In genomic region chr20:48828734-48829460, GRCh38 we compare ENCODE assay signal across 8 cellular contexts. TPM values are rescaled to one million over a fixed set of nuclear protein-coding genes. Genes with fewer than 3 reads are reported as not detected.
A peak's percentile ranks its signal among the peaks of the same experiment; 100 is the strongest.
DNase-seq lines count a peak whose midpoint lies in the region; ATAC-seq and TF ChIP-seq lines count a peak whose summit lies in the region.

No MANE protein-coding gene starts in this region.

- H3K9me3 ChIP-seq in HEK293 (ENCODE audit: control insufficient read depth, insufficient read depth, low read depth, low read length): no peaks in the 10 kb centered on the region
- H3K9me3 ChIP-seq in muscle layer of colon (ENCODE audit: low read length): no peaks in the 10 kb centered on the region
- H3K9me3 ChIP-seq in colonic mucosa: no peaks in the 10 kb centered on the region

- H3K9ac ChIP-seq in muscle layer of colon (ENCODE audit: low read length) (no peak overlapping the region), colonic mucosa (ENCODE audit: low read depth in 2 of 2, low read length in 2 of 2) (no peak overlapping the region)

- intact Hi-C loops in colonic mucosa (cut with DNase I): no loop called here

- POLR2A ChIA-PET in HEK293 (lab: Yijun Ruan, JAX): interaction anchor here (1.3 kb wide), 1 partner anchor 95 kb away, joined by 7 read pairs; no protein-coding TSS in a partner anchor

- peaks cover 5% of the 10 kb centered on the region for H3K79me2 ChIP-seq in ACC112 (ENCODE audit: control insufficient read depth, insufficient read depth, low read length, unreplicated experiment)

- in situ Hi-C loops in brain microvascular endothelial cell (cut with HindIII; ENCODE audit: low pct_ligation_motif_present, low sequenced_read_pairs): no loop called here

- H3K27me3 ChIP-seq in ACC112 (ENCODE audit: insufficient read depth, low read length) (no peaks in the 10 kb centered on the region), brain microvascular endothelial cell (replicated peaks) (no peaks in the 10 kb centered on the region), muscle layer of colon (ENCODE audit: control insufficient read depth in 1 of 2, insufficient read depth in 2 of 2, low read length in 2 of 2) (peaks cover 0 to 15% of the 10 kb centered on the region in 2 donors), colonic mucosa (peaks cover 12% of the 10 kb centered on the region)

- TF ChIP-seq CTCF in HEK293 (tag by site-specific recombination; IDR thresholded peaks at IDR 0.05): no peak
- TF ChIP-seq CTCF in brain microvascular endothelial cell (IDR thresholded peaks at IDR 0.05; ENCODE audit: low read depth, low read length, missing control alignments): no peak
- no peak for TF ChIP-seq CTCF in colonic mucosa (IDR thresholded peaks at IDR 0.05)

- no peak overlapping the region for H3K27ac ChIP-seq in ACC112 (ENCODE audit: low read depth, low read length)
- no peak overlapping the region; the same call in 1 of the 2 replicates for H3K27ac ChIP-seq in HEK293 (ENCODE audit: extremely low read depth, low read depth, low read length)
- no peak overlapping the region for H3K27ac ChIP-seq in brain microvascular endothelial cell
- peak overlapping the region; percentile 49 for H3K27ac ChIP-seq in muscle layer of colon (ENCODE audit: low read depth, low read length)
- H3K27ac ChIP-seq in colonic mucosa: no peak overlapping the region

- H3K4me3 ChIP-seq in ACC112 (ENCODE audit: low read depth, low read length): peak overlapping the region; percentile 77
- peak overlapping the region; percentile 60 for H3K4me3 ChIP-seq in HEK293 (ENCODE audit: low read depth, low read length)
- H3K4me3 ChIP-seq in brain microvascular endothelial cell (ENCODE audit: low read depth, low read length): peak overlapping the region; percentile 57
- H3K4me3 ChIP-seq in muscle layer of colon (ENCODE audit: low read depth in 1 of 2, low read length in 2 of 2): no peak overlapping the region
- no peak overlapping the region for H3K4me3 ChIP-seq in colonic mucosa

- peaks cover 41% of the 10 kb centered on the region for H3K4me1 ChIP-seq in ACC112 (ENCODE audit: control insufficient read depth, insufficient read depth, low read length, unreplicated experiment)
- H3K4me1 ChIP-seq in HEK293 (ENCODE audit: control insufficient read depth, insufficient read depth, low read length): peaks cover 9% of the 10 kb centered on the region; the same call in 1 of the 2 replicates
- peaks cover 15% of the 10 kb centered on the region for H3K4me1 ChIP-seq in muscle layer of colon (ENCODE audit: insufficient read depth, low read length)
- H3K4me1 ChIP-seq in colonic mucosa: no peaks in the 10 kb centered on the region

- DNase-seq in brain microvascular endothelial cell: no peak
- DNase-seq in NCI-H345 treated with DMSO at 0.1 percent for 48 hours (lab: John Stamatoyannopoulos, UW; ENCODE audit: unreplicated experiment): no peak
- DNase-seq in colonic mucosa: no peak
- no peak for DNase-seq in cortex of kidney (lab: John Stamatoyannopoulos, UW)

- peak overlapping the region; percentile 48 for H2AFZ ChIP-seq in ACC112 (ENCODE audit: low read length, unreplicated experiment)

- ATAC-seq in HG02763 (IDR thresholded peaks at IDR 0.05; ENCODE audit: unreplicated experiment): no peak

- H3K36me3 ChIP-seq in ACC112 (ENCODE audit: insufficient read depth, low read length): no peaks in the 10 kb centered on the region
- no peaks in the 10 kb centered on the region for H3K36me3 ChIP-seq in HEK293 (ENCODE audit: control insufficient read depth in 2 of 2, insufficient read depth in 1 of 2, low read length in 2 of 2)
- H3K36me3 ChIP-seq in brain microvascular endothelial cell (replicated peaks): no peaks in the 10 kb centered on the region
- no peaks in the 10 kb centered on the region for H3K36me3 ChIP-seq in muscle layer of colon (ENCODE audit: insufficient read depth, low read length)
- H3K36me3 ChIP-seq in colonic mucosa: no peaks in the 10 kb centered on the region

- CTCF ChIA-PET in HEK293 (lab: Yijun Ruan, JAX): interaction anchor here (0.6 kb wide), 2 partner anchors 171 to 775 kb away, joined by 3 to 6 read pairs; no protein-coding TSS in a partner anchor

TF ChIP-seq in HEK293, 187 proteins besides CTCF, POLR2A, EP300 and RAD21:
- TF ChIP-seq ZFHX2 (tag by site-specific recombination; conservative IDR thresholded peaks at IDR 0.05): no peak
- TF ChIP-seq SALL2 (tag by site-specific recombination; IDR thresholded peaks at IDR 0.05; ENCODE audit: borderline replicate concordance): no peak
- no peak; the same call in 1 of the 2 replicates for TF ChIP-seq ZEB2 (tag by site-specific recombination; IDR thresholded peaks at IDR 0.05)
- no peak for TF ChIP-seq ZNF19 (tag by site-specific recombination; IDR thresholded peaks at IDR 0.05; ENCODE audit: low read depth)
- TF ChIP-seq ZNF670 (tag by site-specific recombination; IDR thresholded peaks at IDR 0.05; ENCODE audit: low read depth): no peak
- no peak for TF ChIP-seq ZXDB (tag by site-specific recombination; IDR thresholded peaks at IDR 0.05)
- no peak for TF ChIP-seq GLI2 (tag by site-specific recombination; IDR thresholded peaks at IDR 0.05; ENCODE audit: borderline replicate concordance, low read depth)
- 0 out of 2 replicates have a peak, but pooled peaks have one; percentile 12 for TF ChIP-seq ZNF223 (tag by site-specific recombination; IDR thresholded peaks at IDR 0.05)
- 0 out of 2 replicates have a peak, but pooled peaks have one; percentile 2 for TF ChIP-seq ZNF777 (tag by site-specific recombination; IDR thresholded peaks at IDR 0.05; ENCODE audit: borderline replicate concordance)

RNA-seq across cellular contexts. Expression of gene PREX1, which starts 1.1 kb away (rescaled TPM):
- 10 to 100 TPM in 1 of 2 donors, 1 to 10 TPM in 1; 7.2 to 24.6 TPM for total RNA-seq in colonic mucosa

Comparison
In these comparisons a context has a peak if more than half of its experiments do, and no peak if none do; other contexts are left out.
1. H3K4me3 ChIP-seq: peak in ACC112 (single experiment), HEK293 (single experiment) and brain microvascular endothelial cell (single experiment); none in muscle layer of colon (0 of 2) and colonic mucosa (single experiment).